20 cellular contexts compared by ENCODE assay signal in genomic region chr5:97549496-97549895, GRCh38.
DNase-seq lines count a peak whose midpoint lies in the region; ATAC-seq, FAIRE-seq and TF ChIP-seq lines count a peak whose summit lies in the region.
"Had no signal": no experiment of that assay in that cellular context is flagged by ENCODE, and none has a peak within 500 bp of the region (broad histone marks: within the 10 kb centered on the region; RNA-seq: fewer than 3 reads in every experiment).

No MANE protein-coding gene starts in this region.

- ATAC-seq in CD4-positive, CD25-positive, alpha-beta regulatory T cell (ENCODE audit: low read depth in 2 of 2): no peak
- 0 out of 2 replicates have a peak, but pooled peaks have one; percentile 31 for ATAC-seq in PC-3
- ATAC-seq in GM18498 (IDR thresholded peaks at IDR 0.05; ENCODE audit: unreplicated experiment): no peak
- ATAC-seq in HG03439 (IDR thresholded peaks at IDR 0.05; ENCODE audit: unreplicated experiment): no peak
- ATAC-seq: K562 had no signal

- no peak overlapping the region for H2AFZ ChIP-seq in PC-3 (ENCODE audit: low read length)
- no peak overlapping the region for H2AFZ ChIP-seq in endothelial cell of umbilical vein (ENCODE audit: low read depth, low read length)

- H3K9me1 ChIP-seq in endothelial cell of umbilical vein (replicated peaks; ENCODE audit: control insufficient read depth, extremely low read depth, insufficient read depth, low read length): no peaks in the 10 kb centered on the region

- no peak for TF ChIP-seq POLR2A in endothelial cell of umbilical vein (IDR thresholded peaks at IDR 0.05; ENCODE audit: low read depth, low read length)

- no peaks in the 10 kb centered on the region for H3K36me3 ChIP-seq in CD4-positive, CD25-positive, alpha-beta regulatory T cell (ENCODE audit: control insufficient read depth, insufficient read depth, low read length)
- H3K36me3 ChIP-seq in PC-3 (ENCODE audit: low read depth, low read length) (no peaks in the 10 kb centered on the region), endothelial cell of umbilical vein (ENCODE audit: control insufficient read depth in 2 of 2, extremely low read depth in 1 of 2, insufficient read depth in 2 of 2, low read length in 2 of 2) (no peaks in the 10 kb centered on the region), Caco-2 (ENCODE audit: control insufficient read depth, insufficient read depth, low read length) (no peaks in the 10 kb centered on the region)
- H3K36me3 ChIP-seq: BE2C had no signal

- POLR2A ChIA-PET in PC-3 (lab: Charles Lee; ENCODE audit: unreplicated experiment): no interaction called here
- POLR2A ChIA-PET in endothelial cell of umbilical vein (lab: Charles Lee): no interaction called here
- POLR2A ChIA-PET in Caco-2 (lab: Charles Lee): no interaction called here

- H3K79me2 ChIP-seq in PC-3 (ENCODE audit: low read length): no peaks in the 10 kb centered on the region
- no peaks in the 10 kb centered on the region for H3K79me2 ChIP-seq in endothelial cell of umbilical vein (ENCODE audit: control insufficient read depth, insufficient read depth, low read length)

- CTCF ChIA-PET in PC-3 (lab: Charles Lee): no interaction called here
- CTCF ChIA-PET in endothelial cell of umbilical vein (lab: Charles Lee): interaction anchor here (1.1 to 2.6 kb wide), 3 partner anchors 15 to 289 kb away, joined by 3 to 14 read pairs (median 3); no protein-coding TSS in a partner anchor
- CTCF ChIA-PET in Caco-2 (lab: Charles Lee): no interaction called here

- H3K27ac ChIP-seq in CD4-positive, CD25-positive, alpha-beta regulatory T cell (ENCODE audit: insufficient read depth, low read length, poor library complexity, severe bottlenecking): peak overlapping the region; percentile 71
- H3K27ac ChIP-seq in PC-3 (ENCODE audit: low read length) (no peak overlapping the region), endothelial cell of umbilical vein (ENCODE audit: insufficient read depth, low read depth, low read length) (no peak overlapping the region)

- H3K9ac ChIP-seq in PC-3 (ENCODE audit: low read length) (no peak overlapping the region), endothelial cell of umbilical vein (replicated peaks; ENCODE audit: extremely low read depth, insufficient read depth, low read length) (no peak overlapping the region)

- no peaks in the 10 kb centered on the region for H3K27me3 ChIP-seq in CD4-positive, CD25-positive, alpha-beta regulatory T cell (ENCODE audit: control insufficient read depth, insufficient read depth, low read length)
- H3K27me3 ChIP-seq in PC-3 (ENCODE audit: low read length): no peaks in the 10 kb centered on the region
- no peaks in the 10 kb centered on the region for H3K27me3 ChIP-seq in endothelial cell of umbilical vein (ENCODE audit: control insufficient read depth in 2 of 2, insufficient read depth in 2 of 2, low read length in 2 of 2)
- H3K27me3 ChIP-seq in Caco-2 (replicated peaks; ENCODE audit: control insufficient read depth, insufficient read depth, low read length): no peaks in the 10 kb centered on the region; the same call in 1 of the 2 replicates
- H3K27me3 ChIP-seq: BE2C had no signal

- DNase-seq in CD4-positive, CD25-positive, alpha-beta regulatory T cell: no peak
- peak; percentile 51 for DNase-seq in ELR (ENCODE audit: low read depth)
- DNase-seq in PC-3: peak; percentile 40
- DNase-seq in endothelial cell of umbilical vein (ENCODE audit: low read depth, low spot score): peak; percentile 21
- no peak for DNase-seq in Caco-2
- no peak for DNase-seq in NCI-H1092 treated with DMSO at 0.1 percent for 48 hours (lab: John Stamatoyannopoulos, UW)
- DNase-seq: ACHN; BE2C; C1 segment of cervical spinal cord; CD4-positive, alpha-beta T cell; DMS153; DND-41; H9 had no signal

- no peaks in the 10 kb centered on the region for H3K9me2 ChIP-seq in PC-3 (replicated peaks; ENCODE audit: low read length)

- peaks cover 20 to 52% (median 38%) of the 10 kb centered on the region in 4 donors for H3K4me1 Mint-ChIP-seq in CD4-positive, CD25-positive, alpha-beta regulatory T cell
- H3K4me1 Mint-ChIP-seq in Caco-2 (ENCODE audit: low read depth, unreplicated experiment): no peaks in the 10 kb centered on the region

- no peak overlapping the region for H3K4me3 ChIP-seq in CD4-positive, CD25-positive, alpha-beta regulatory T cell (ENCODE audit: low read depth, low read length)
- H3K4me3 ChIP-seq in PC-3 (ENCODE audit: low read length): no peak overlapping the region
- no peak overlapping the region for H3K4me3 ChIP-seq in endothelial cell of umbilical vein (replicated peaks in 1 of 3; ENCODE audit: insufficient read depth in 1 of 3, low read depth in 1 of 3, low read length in 3 of 3)
- H3K4me3 ChIP-seq in Caco-2 (ENCODE audit: low read depth, low read length): no peak overlapping the region
- H3K4me3 ChIP-seq: K562 had no signal

- H3K4me2 ChIP-seq in PC-3 (ENCODE audit: low read length) (no peak overlapping the region), endothelial cell of umbilical vein (ENCODE audit: insufficient read depth, low read length) (no peak overlapping the region)

- no peak for TF ChIP-seq CTCF in PC-3 (conservative IDR thresholded peaks at IDR 0.05; ENCODE audit: low read depth, low read length)
- no peak for TF ChIP-seq CTCF in endothelial cell of umbilical vein (IDR thresholded peaks at IDR 0.05; ENCODE audit: extremely low read depth in 1 of 2, insufficient read depth in 1 of 2, low read depth in 1 of 2, low read length in 2 of 2)
- TF ChIP-seq CTCF in Caco-2 (IDR thresholded peaks at IDR 0.05; ENCODE audit: insufficient read depth in 1 of 2, low read depth in 1 of 2, low read length in 1 of 2, severe bottlenecking in 1 of 2, unreplicated experiment in 1 of 2): no peak

- intact Hi-C loops in PC-3 (cut with micrococcal nuclease) (no loop called here), endothelial cell of umbilical vein (cut with micrococcal nuclease) (loop anchor here (5.0 kb wide), 1 partner anchor 1223 kb away; the partner anchor contains the start of gene RGMB), Caco-2 (cut with micrococcal nuclease; ENCODE audit: unreplicated experiment) (no loop called here)

- no peaks in the 10 kb centered on the region for H3F3A ChIP-seq in PC-3 (ENCODE audit: low read length, unreplicated experiment)

- BruUV-seq in PC-3 (replicated peaks; lab: Mats Ljungman, UMichigan) (no TSS peak), endothelial cell of umbilical vein (replicated peaks; lab: Mats Ljungman, UMichigan) (no TSS peak), Caco-2 (replicated peaks; lab: Mats Ljungman, UMichigan) (no TSS peak)

- H3K36me3 Mint-ChIP-seq in CD4-positive, CD25-positive, alpha-beta regulatory T cell: no peaks in the 10 kb centered on the region
- no peaks in the 10 kb centered on the region for H3K36me3 Mint-ChIP-seq in Caco-2 (ENCODE audit: insufficient read depth, unreplicated experiment)

- no peaks in the 10 kb centered on the region for H3K9me3 ChIP-seq in CD4-positive, CD25-positive, alpha-beta regulatory T cell (ENCODE audit: control insufficient read depth in 2 of 2, low read length in 2 of 2)
- no peaks in the 10 kb centered on the region for H3K9me3 ChIP-seq in PC-3 (ENCODE audit: low read length)
- H3K9me3 ChIP-seq in endothelial cell of umbilical vein (replicated peaks; ENCODE audit: control insufficient read depth, insufficient read depth, low read length): no peaks in the 10 kb centered on the region
- no peaks in the 10 kb centered on the region; the same call in 1 of the 2 replicates for H3K9me3 ChIP-seq in Caco-2
- H3K9me3 ChIP-seq: BE2C had no signal

- peak overlapping the region in 1 of 4 donors; percentile 11 for H3K4me3 Mint-ChIP-seq in CD4-positive, CD25-positive, alpha-beta regulatory T cell
- no peak overlapping the region for H3K4me3 Mint-ChIP-seq in Caco-2 (ENCODE audit: unreplicated experiment)
- H3K4me3 Mint-ChIP-seq: CD4-positive, alpha-beta T cell; H9 had no signal

- H3K9me3 Mint-ChIP-seq in CD4-positive, CD25-positive, alpha-beta regulatory T cell: peaks cover 0 to 11% (median 0%) of the 10 kb centered on the region in 7 donors
- no peaks in the 10 kb centered on the region for H3K9me3 Mint-ChIP-seq in Caco-2 (ENCODE audit: unreplicated experiment)
- H3K9me3 Mint-ChIP-seq: CD4-positive, alpha-beta T cell; H9 had no signal

- no peak for FAIRE-seq in endothelial cell of umbilical vein (lab: Jason Lieb, UNC)
- FAIRE-seq: A204.1, G401.6, GM12891, HTR-8/SVneo, K562 had no signal

- no peaks in the 10 kb centered on the region for H4K20me1 ChIP-seq in PC-3 (ENCODE audit: low read length)
- no peaks in the 10 kb centered on the region for H4K20me1 ChIP-seq in endothelial cell of umbilical vein (replicated peaks; ENCODE audit: control insufficient read depth, extremely low read depth, insufficient read depth, low read length)

- dilution Hi-C loops in endothelial cell of umbilical vein (cut with MboI; ENCODE audit: extremely low pct_ligation_motif_present, low sequenced_read_pairs): no loop called here

- H3K4me1 ChIP-seq in CD4-positive, CD25-positive, alpha-beta regulatory T cell (ENCODE audit: control insufficient read depth, insufficient read depth, low read length, poor library complexity, severe bottlenecking): peaks cover 57% of the 10 kb centered on the region
- H3K4me1 ChIP-seq in PC-3 (ENCODE audit: insufficient read depth, low read length): peaks cover 8% of the 10 kb centered on the region; the same call in 1 of the 2 replicates
- H3K4me1 ChIP-seq in endothelial cell of umbilical vein (ENCODE audit: control insufficient read depth, extremely low read depth, insufficient read depth, low read length): peaks cover 27% of the 10 kb centered on the region
- H3K4me1 ChIP-seq in Caco-2: no peaks in the 10 kb centered on the region
- H3K4me1 ChIP-seq: BE2C had no signal

- H3K27ac Mint-ChIP-seq in CD4-positive, CD25-positive, alpha-beta regulatory T cell: peak overlapping the region in 2 of 3 donors; percentile 82 to 90
- H3K27ac Mint-ChIP-seq in Caco-2 (ENCODE audit: unreplicated experiment): no peak overlapping the region
- H3K27ac Mint-ChIP-seq: CD4-positive, alpha-beta T cell; H9 had no signal

- H3K27me3 Mint-ChIP-seq in CD4-positive, CD25-positive, alpha-beta regulatory T cell: no peaks in the 10 kb centered on the region
- no peaks in the 10 kb centered on the region for H3K27me3 Mint-ChIP-seq in Caco-2 (ENCODE audit: insufficient read depth, unreplicated experiment)
- H3K27me3 Mint-ChIP-seq: CD4-positive, alpha-beta T cell had no signal

TF ChIP-seq in endothelial cell of umbilical vein, 7 proteins besides CTCF, POLR2A, EP300 and RAD21 (continues in another document):
- TF ChIP-seq POLR2AphosphoS5 (IDR thresholded peaks at IDR 0.05; ENCODE audit: insufficient read depth, low read depth, low read length) (no peak), GATA2 (IDR thresholded peaks at IDR 0.05; ENCODE audit: insufficient read depth, insufficient read length, low read depth, low read length) (no peak), FOS (IDR thresholded peaks at IDR 0.05; ENCODE audit: borderline replicate concordance, insufficient read depth, low read length) (peak; percentile 28), EZH2 (IDR thresholded peaks at IDR 0.05; ENCODE audit: borderline replicate concordance, low read depth, low read length, severe bottlenecking) (no peak)
- TF ChIP-seq, protein P1, sequence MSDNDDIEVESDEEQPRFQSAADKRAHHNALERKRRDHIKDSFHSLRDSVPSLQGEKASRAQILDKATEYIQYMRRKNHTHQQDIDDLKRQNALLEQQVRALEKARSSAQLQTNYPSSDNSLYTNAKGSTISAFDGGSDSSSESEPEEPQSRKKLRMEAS (IDR thresholded peaks at IDR 0.05; ENCODE audit: insufficient read depth, insufficient read length): no peak

Comparison
In these comparisons a context has a peak if more than half of its experiments do, and no peak if none do; other contexts are left out.
1. DNase-seq: peak in ELR (single experiment), PC-3 (single experiment) and endothelial cell of umbilical vein (single experiment); none in CD4-positive, CD25-positive, alpha-beta regulatory T cell (0 of 3), Caco-2 (0 of 2) and NCI-H1092 treated with DMSO at 0.1 percent for 48 hours (single experiment).